In genomic region chr6:143652840-143653239, GRCh38 we compare ENCODE assay signal across 21 cellular contexts. TPM values are rescaled to one million over a fixed set of nuclear protein-coding genes. Genes with fewer than 3 reads are reported as not detected.
DNase-seq lines count a peak whose midpoint lies in the region; ATAC-seq, FAIRE-seq and TF ChIP-seq lines count a peak whose summit lies in the region.
"Had no signal": no experiment of that assay in that cellular context is flagged by ENCODE, and none has a peak within 500 bp of the region (broad histone marks: within the 10 kb centered on the region; RNA-seq: fewer than 3 reads in every experiment).

No MANE protein-coding gene starts in this region.

- peaks cover 8 to 11% of the 10 kb centered on the region in 2 donors for H3K9me3 Mint-ChIP-seq in activated T-cell treated with anti-CD3 and anti-CD28 coated beads, Interleukin-2, amount 50 U/mL, for 72 hours
- H3K9me3 Mint-ChIP-seq: effector memory CD8-positive, alpha-beta T cell had no signal

- peak; percentile 50 for DNase-seq in NCI-H345 (lab: John Stamatoyannopoulos, UW)
- DNase-seq in NCI-H345 treated with DMSO at 0.1 percent for 48 hours (lab: John Stamatoyannopoulos, UW; ENCODE audit: unreplicated experiment), result no peak
- DNase-seq in K562 (ENCODE audit: extremely low read depth in 1 of 4, low spot score in 3 of 4), result no peak
- peak; percentile 27 for DNase-seq in kidney tubule cell (ENCODE audit: low spot score)
- no peak for DNase-seq in middle frontal gyrus (ENCODE audit: extremely low spot score, low spot score)
- no peak for DNase-seq in activated T-cell treated with anti-CD3 and anti-CD28 coated beads, Interleukin-2, amount 50 U/mL, for 72 hours
- DNase-seq in PC-3, result no peak
- no peak for DNase-seq in NCI-H187 treated with DMSO at 0.1 percent for 48 hours (lab: John Stamatoyannopoulos, UW)
- DNase-seq: activated CD4-positive, alpha-beta T cell treated with anti-CD3 and anti-CD28 coated beads for 36 hours; activated naive CD8-positive, alpha-beta T cell treated with anti-CD3 and anti-CD28 coated beads, Interleukin-2, amount 10 ng/mL, durations not matched to agents 7 days and 5 days; Calu3; effector memory CD8-positive, alpha-beta T cell; heart right ventricle; NCI-H1694; right cardiac atrium; Right ventricle myocardium superior; stimulated activated CD4-positive, alpha-beta T cell treated with anti-CD3 and anti-CD28 coated beads, Interleukin-15, amount 100 ng/mL, for 24 hours; substantia nigra; uterus had no signal

- WGBS in K562 (ENCODE audit: insufficient coverage, low coverage, missing lambda C conversion rate), result 14% methylated on average over 6 of the region's 6 CpGs

- H3K9me1 ChIP-seq in K562 (ENCODE audit: control insufficient read depth, insufficient read depth, low read length), result no peaks in the 10 kb centered on the region

- H3K27ac ChIP-seq in K562 (ENCODE audit: extremely low read depth, low read depth, low read length) (no peak overlapping the region), PC-3 (ENCODE audit: low read length) (no peak overlapping the region)
- H3K27ac ChIP-seq: BLaER1, heart right ventricle, uterus had no signal

- H3K36me3 Mint-ChIP-seq in activated T-cell treated with anti-CD3 and anti-CD28 coated beads, Interleukin-2, amount 50 U/mL, for 72 hours (ENCODE audit: insufficient read depth in 2 of 2), result peaks cover 5% of the 10 kb centered on the region in 2 donors

- TF ChIP-seq POLR2A in K562 (conservative IDR thresholded peaks at IDR 0.05), result no peak

- H3K9me3 ChIP-seq in K562 (replicated peaks; ENCODE audit: control insufficient read depth, insufficient read depth, low read depth, low read length) (no peaks in the 10 kb centered on the region), PC-3 (ENCODE audit: low read length) (no peaks in the 10 kb centered on the region)
- H3K9me3 ChIP-seq: uterus had no signal

- intact Hi-C loops in K562 (cut with micrococcal nuclease) (no loop called here), PC-3 (cut with micrococcal nuclease) (no loop called here)

- no peak for FAIRE-seq in K562 (lab: Jason Lieb, UNC)

- no peak for TF ChIP-seq CTCF in K562 (IDR thresholded peaks at IDR 0.05 in 2 of 3, conservative IDR thresholded peaks at IDR 0.05 in 1 of 3; ENCODE audit: insufficient read depth in 2 of 3, low read depth in 1 of 3, low read length in 3 of 3)
- TF ChIP-seq CTCF in PC-3 (conservative IDR thresholded peaks at IDR 0.05; ENCODE audit: low read depth, low read length), result no peak

- H3K36me3 ChIP-seq in K562 (ENCODE audit: control insufficient read depth, insufficient read depth, low read length), result no peaks in the 10 kb centered on the region
- no peaks in the 10 kb centered on the region for H3K36me3 ChIP-seq in PC-3 (ENCODE audit: low read depth, low read length)
- H3K36me3 ChIP-seq: BLaER1, heart right ventricle, uterus had no signal

- TF ChIP-seq EP300 in K562 (IDR thresholded peaks at IDR 0.05; ENCODE audit: low read length), result no peak

- H3K27me3 ChIP-seq in K562 (ENCODE audit: control insufficient read depth in 2 of 2, insufficient read depth in 2 of 2, low read length in 2 of 2) (peaks cover 0 to 5% of the 10 kb centered on the region in 2 experiments; a peak in 1 of 5 replicates), PC-3 (ENCODE audit: low read length) (no peaks in the 10 kb centered on the region)
- H3K27me3 ChIP-seq: BLaER1, heart right ventricle, uterus had no signal

- H3K79me2 ChIP-seq in K562 (ENCODE audit: control insufficient read depth, insufficient read depth, low read length) (no peaks in the 10 kb centered on the region), PC-3 (ENCODE audit: low read length) (no peaks in the 10 kb centered on the region)

- no peaks in the 10 kb centered on the region for H3K27me3 Mint-ChIP-seq in activated T-cell treated with anti-CD3 and anti-CD28 coated beads, Interleukin-2, amount 50 U/mL, for 72 hours (ENCODE audit: low read depth)
- H3K27me3 Mint-ChIP-seq: activated CD4-positive, alpha-beta T cell treated with anti-CD3 and anti-CD28 coated beads for 36 hours; activated naive CD8-positive, alpha-beta T cell treated with anti-CD3 and anti-CD28 coated beads, Interleukin-2, amount 10 ng/mL, durations not matched to agents 7 days and 5 days; effector memory CD8-positive, alpha-beta T cell had no signal

- no peak overlapping the region for H3K4me2 ChIP-seq in K562 (ENCODE audit: insufficient read depth, low read length)
- H3K4me2 ChIP-seq in PC-3 (ENCODE audit: low read length), result no peak overlapping the region
- H3K4me2 ChIP-seq: BLaER1 had no signal

- ATAC-seq in K562 (no peak), PC-3 (no peak)
- ATAC-seq in activated T-cell treated with anti-CD3 and anti-CD28 coated beads, Interleukin-2, amount 50 U/mL, for 72 hours (replicated peaks in 1 of 2), result no peak
- ATAC-seq: activated CD4-positive, alpha-beta T cell treated with anti-CD3 and anti-CD28 coated beads for 36 hours; effector memory CD8-positive, alpha-beta T cell; HCT116; right cardiac atrium had no signal

- H3K4me1 Mint-ChIP-seq in activated T-cell treated with anti-CD3 and anti-CD28 coated beads, Interleukin-2, amount 50 U/mL, for 72 hours (ENCODE audit: low read depth), result peaks cover 2% of the 10 kb centered on the region
- H3K4me1 Mint-ChIP-seq: activated naive CD8-positive, alpha-beta T cell treated with anti-CD3 and anti-CD28 coated beads, Interleukin-2, amount 10 ng/mL, durations not matched to agents 7 days and 5 days had no signal

- in situ Hi-C loops in K562 (cut with MboI), result no loop called here

- BruUV-seq in K562 (replicated peaks; lab: Mats Ljungman, UMichigan), result no TSS peak
- BruUV-seq in PC-3 (replicated peaks; lab: Mats Ljungman, UMichigan), result no TSS peak

- H3K4me3 Mint-ChIP-seq in activated T-cell treated with anti-CD3 and anti-CD28 coated beads, Interleukin-2, amount 50 U/mL, for 72 hours, result no peak overlapping the region
- H3K4me3 Mint-ChIP-seq: activated CD4-positive, alpha-beta T cell treated with anti-CD3 and anti-CD28 coated beads for 36 hours; activated naive CD8-positive, alpha-beta T cell treated with anti-CD3 and anti-CD28 coated beads, Interleukin-2, amount 10 ng/mL, durations not matched to agents 7 days and 5 days; effector memory CD8-positive, alpha-beta T cell had no signal

- H2AFZ ChIP-seq in K562 (ENCODE audit: low read depth, low read length) (peak overlapping the region; percentile 64), PC-3 (ENCODE audit: low read length) (no peak overlapping the region)

- H3K4me3 ChIP-seq in K562, result no peak overlapping the region
- no peak overlapping the region for H3K4me3 ChIP-seq in PC-3 (ENCODE audit: low read length)
- H3K4me3 ChIP-seq: BLaER1, heart right ventricle, uterus had no signal

- H3K4me1 ChIP-seq in K562 (replicated peaks in 1 of 2; ENCODE audit: control insufficient read depth in 2 of 2, insufficient read depth in 2 of 2, low read length in 2 of 2) (peaks cover under 1 to 3% of the 10 kb centered on the region in 2 experiments; a peak in 2 of 5 replicates), PC-3 (ENCODE audit: insufficient read depth, low read length) (no peaks in the 10 kb centered on the region)
- H3K4me1 ChIP-seq: BLaER1, uterus had no signal

- H3K9me2 ChIP-seq in PC-3 (replicated peaks; ENCODE audit: low read length), result no peaks in the 10 kb centered on the region

- H3K9ac ChIP-seq in K562 (ENCODE audit: insufficient read depth in 1 of 2, low read depth in 2 of 2, low read length in 2 of 2) (no peak overlapping the region; a peak in 1 of 4 replicates), PC-3 (ENCODE audit: low read length) (no peak overlapping the region)
- H3K9ac ChIP-seq: BLaER1 had no signal

- no peaks in the 10 kb centered on the region for H3F3A ChIP-seq in PC-3 (ENCODE audit: low read length, unreplicated experiment)

- H4K20me1 ChIP-seq in K562 (replicated peaks; ENCODE audit: control insufficient read depth, insufficient read depth, low read length), result no peaks in the 10 kb centered on the region
- H4K20me1 ChIP-seq in PC-3 (ENCODE audit: low read length), result no peaks in the 10 kb centered on the region
- H4K20me1 ChIP-seq: BLaER1 had no signal

- H3K27ac Mint-ChIP-seq in activated T-cell treated with anti-CD3 and anti-CD28 coated beads, Interleukin-2, amount 50 U/mL, for 72 hours, result no peak overlapping the region
- H3K27ac Mint-ChIP-seq: activated CD4-positive, alpha-beta T cell treated with anti-CD3 and anti-CD28 coated beads for 36 hours; activated naive CD8-positive, alpha-beta T cell treated with anti-CD3 and anti-CD28 coated beads, Interleukin-2, amount 10 ng/mL, durations not matched to agents 7 days and 5 days had no signal

- no peak for TF ChIP-seq RAD21 in K562 (CRISPR knock-in tag; conservative IDR thresholded peaks at IDR 0.05 in 1 of 2, IDR thresholded peaks at IDR 0.05 in 1 of 2)

- CTCF ChIA-PET in K562 (lab: Yijun Ruan, JAX; ENCODE audit: low intra/inter-chr PET ratio), result no interaction called here
- CTCF ChIA-PET in PC-3 (lab: Charles Lee), result no interaction called here

- POLR2A ChIA-PET in K562 (lab: Yijun Ruan, JAX), result interaction anchor here (0.6 to 0.7 kb wide), 3 partner anchors 9 to 191 kb away, joined by 3 read pairs; no protein-coding TSS in a partner anchor
- POLR2A ChIA-PET in PC-3 (lab: Charles Lee; ENCODE audit: unreplicated experiment), result no interaction called here

TF ChIP-seq in K562, 482 proteins besides CTCF, POLR2A, EP300 and RAD21 (continues in another document):
- no peak for TF ChIP-seq HDGF (IDR thresholded peaks at IDR 0.05)
- no peak for TF ChIP-seq ZNF75A (CRISPR knock-in tag; IDR thresholded peaks at IDR 0.05)
- no peak for TF ChIP-seq ZNF444 (CRISPR knock-in tag; IDR thresholded peaks at IDR 0.05)

RNA-seq across cellular contexts. Expression of gene PHACTR2, which starts 24.9 kb away (rescaled TPM):
- 15.0 and 25.0 TPM in 2 replicates for total RNA-seq in K562 (2011; cell fraction: chromatin; rRNA removed; ENCODE audit: low replicate concordance)
- 4.7 and 5.4 TPM in 2 replicates for total RNA-seq in K562 (2011; cell fraction: nucleolus; rRNA removed)
- 9.0 and 17.7 TPM in 2 replicates for total RNA-seq in K562 (2011; cell fraction: nucleoplasm; rRNA removed)
- total RNA-seq in K562 (2014; rRNA removed) (29.4 and 38.1 TPM in 2 replicates), K562 (2014; rRNA removed; fragmentation: Illumina TruSeq; extraction: Trizol) (46.5 and 55.7 TPM in 2 replicates), K562 (2015; rRNA removed; fragmentation: Illumina TruSeq; extraction: Trizol) (45.7 and 52.5 TPM in 2 replicates), K562 (2021) (36.2 and 44.2 TPM in 2 replicates), PC-3 (2014; rRNA removed) (19.4 and 25.1 TPM in 2 replicates)
- polyA plus RNA-seq in K562 (2011; rRNA removed) (13.0 and 16.1 TPM in 2 replicates), K562 (2014; fragmentation: Illumina TruSeq; extraction: Trizol) (19.5 and 22.9 TPM in 2 replicates), K562 (2014; fragmentation: Nextera tagmentation; extraction: Ambion mirVana) (10 to 100 TPM in 1 of 2 experiments, 1 to 10 TPM in 1; 5.3 to 13.9 TPM), K562 (2014; rRNA removed) (13.2 and 15.1 TPM in 2 replicates)
- 5.8 and 7.4 TPM in 2 replicates for polyA plus RNA-seq in K562 (2011; cell fraction: cytosol; rRNA removed)
- polyA plus RNA-seq in K562 (2011; cell fraction: nucleus; rRNA removed), result 6.8 and 8.9 TPM in 2 replicates
- polyA plus RNA-seq in K562 (2012), result 9.5 and 14.3 TPM in 2 replicates
- polyA minus RNA-seq in K562 (2011; rRNA and poly(A)+ RNA removed), result 36.8 and 42.7 TPM in 2 replicates
- polyA minus RNA-seq in K562 (2011; cell fraction: cytosol; rRNA and poly(A)+ RNA removed), result 18.4 and 22.6 TPM in 2 replicates
- polyA minus RNA-seq in K562 (2011; cell fraction: nucleus; rRNA and poly(A)+ RNA removed), result 12.5 and 31.9 TPM in 2 replicates
- total RNA-seq in activated T-cell treated with anti-CD3 and anti-CD28 coated beads, Interleukin-2, amount 50 U/mL, for 72 hours, result 10 to 100 TPM; 24.3 to 30.6 TPM

Comparison
In these comparisons a context has a peak if more than half of its experiments do, and no peak if none do; other contexts are left out.
1. DNase-seq: peak in NCI-H345 (single experiment) and kidney tubule cell (single experiment); none in NCI-H345 treated with DMSO at 0.1 percent for 48 hours (single experiment), K562 (0 of 4), middle frontal gyrus (single experiment), activated T-cell treated with anti-CD3 and anti-CD28 coated beads, Interleukin-2, amount 50 U/mL, for 72 hours (0 of 2), PC-3 (single experiment) and NCI-H187 treated with DMSO at 0.1 percent for 48 hours (single experiment).